10 cellular contexts compared by ENCODE assay signal in genomic region chr13:55403887-55404487, GRCh38.
"Had no signal": no experiment of that assay in that cellular context is flagged by ENCODE, and none has a peak within 500 bp of the region (broad histone marks: within the 10 kb centered on the region; RNA-seq: fewer than 3 reads in every experiment).

No MANE protein-coding gene starts in this region.

- H3K4me3 ChIP-seq: GM23248, K562 had no signal

- H3K27ac ChIP-seq: GM23248, HL-60 had no signal

- DNase-seq: GM23248, H7, HCEC 1CT, HFFc6, IMR-90, KG1 had no signal

- H3K9ac ChIP-seq: GM23248 had no signal

- H2AFZ ChIP-seq: GM23248 had no signal

- H3K27ac Mint-ChIP-seq: HFFc6 had no signal

- FAIRE-seq: H1, HTR-8/SVneo, K562 had no signal

- H3K4me3 Mint-ChIP-seq: HFFc6 had no signal
